In the genomic region with DNA sequence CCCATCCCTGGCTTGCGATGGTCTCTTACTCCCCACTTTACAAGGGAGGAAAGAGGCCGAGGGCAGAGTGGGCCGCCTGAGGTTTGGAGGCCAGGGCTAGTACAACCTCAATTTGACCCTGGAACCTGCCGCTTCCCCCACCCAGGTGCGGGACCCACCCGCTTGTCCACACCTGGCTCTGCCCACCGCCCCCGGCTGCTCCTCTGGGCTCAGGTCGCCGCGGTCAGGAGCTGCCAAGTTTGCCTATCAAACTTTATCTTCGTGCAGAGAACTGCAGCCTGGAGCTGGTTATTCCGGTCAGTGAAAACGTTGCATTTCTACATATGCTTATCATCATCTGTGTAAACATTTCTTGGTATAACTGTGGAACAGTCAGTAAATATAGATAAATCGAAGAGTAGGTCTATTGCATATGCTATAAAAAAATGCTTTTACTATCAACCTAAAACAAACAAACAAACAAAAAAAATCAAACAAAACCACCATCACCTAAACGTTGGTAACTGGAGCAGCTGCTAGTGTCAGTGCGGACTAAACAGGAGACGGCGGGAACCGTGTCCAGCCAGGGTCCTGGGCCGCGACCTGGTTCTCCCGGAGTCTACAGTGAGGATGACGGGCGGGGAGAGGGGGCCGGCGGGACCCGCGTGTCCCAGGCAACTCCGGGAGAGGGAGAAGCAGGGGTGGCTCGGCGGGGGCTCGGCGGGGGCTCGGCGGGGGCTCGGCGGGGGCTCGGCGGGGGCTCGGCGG, we compare ENCODE assay signal across 8 cellular contexts. TPM values are rescaled to one million over a fixed set of nuclear protein-coding genes. Genes with fewer than 3 reads are reported as not detected.
DNase-seq lines count a peak whose midpoint lies in the region; ATAC-seq and TF ChIP-seq lines count a peak whose summit lies in the region.

No MANE protein-coding gene starts in this region.

- no peaks in the 10 kb centered on the region for H3K9me3 ChIP-seq in CD4-positive, alpha-beta memory T cell (ENCODE audit: control insufficient read depth in 1 of 2, low read length in 2 of 2)
- H3K9me3 ChIP-seq in IMR-90 (ENCODE audit: control insufficient read depth, insufficient read depth, low read length), result no peaks in the 10 kb centered on the region
- H3K9me3 ChIP-seq in right cardiac atrium (ENCODE audit: control insufficient read depth, low read length), result no peaks in the 10 kb centered on the region

- no peaks in the 10 kb centered on the region for H3K27me3 ChIP-seq in CD4-positive, alpha-beta memory T cell (ENCODE audit: insufficient read depth, low read length)
- H3K27me3 ChIP-seq in IMR-90 (ENCODE audit: control insufficient read depth, insufficient read depth, low read length), result no peaks in the 10 kb centered on the region
- H3K27me3 ChIP-seq in right cardiac atrium (ENCODE audit: control insufficient read depth, insufficient read depth), result no peaks in the 10 kb centered on the region

- peak overlapping the region; percentile 97 for H2BK5ac ChIP-seq in IMR-90 (ENCODE audit: low read depth, low read length, poor library complexity, severe bottlenecking)

- no peak for TF ChIP-seq CTCF in IMR-90 (conservative IDR thresholded peaks at IDR 0.05; ENCODE audit: low read depth, low read length)

- peaks cover 0 to 50% of the 10 kb centered on the region in 2 experiments; a peak in 3 of 4 replicates for H3K79me1 ChIP-seq in IMR-90 (ENCODE audit: low read depth in 1 of 2, low read length in 2 of 2)

- no peak overlapping the region for H3K4me3 ChIP-seq in CD4-positive, alpha-beta memory T cell (ENCODE audit: low read length in 2 of 2)
- peak overlapping the region; percentile 100 for H3K4me3 ChIP-seq in IMR-90 (ENCODE audit: insufficient read depth, low read depth, low read length)
- H3K4me3 ChIP-seq in right cardiac atrium (ENCODE audit: low read length), result peak overlapping the region; percentile 90

- no peak overlapping the region for H2BK120ac ChIP-seq in IMR-90 (ENCODE audit: low read depth, low read length)

- H4K91ac ChIP-seq in IMR-90 (ENCODE audit: insufficient read depth, low read depth, low read length), result peak overlapping the region; percentile 66; the same call in 1 of the 2 replicates

- no peak overlapping the region for H3K27ac ChIP-seq in CD4-positive, alpha-beta memory T cell (ENCODE audit: low read depth, low read length)
- H3K27ac ChIP-seq in IMR-90 (ENCODE audit: insufficient read depth, low read length), result peak overlapping the region; percentile 99
- no peak overlapping the region for H3K27ac ChIP-seq in right cardiac atrium (ENCODE audit: low read length)

- H3K14ac ChIP-seq in IMR-90 (replicated peaks; ENCODE audit: low read depth, low read length), result no peak overlapping the region

- CTCF ChIA-PET in CD4-positive, alpha-beta memory T cell (lab: Charles Lee; ENCODE audit: partially characterized antibody), result interaction anchor here (1.0 to 1.2 kb wide), 2 partner anchors 55 to 64 kb away, joined by 3 to 7 read pairs (median 6); no protein-coding TSS in a partner anchor
- CTCF ChIA-PET in IMR-90 (lab: Yijun Ruan, JAX), result no interaction called here

- dilution Hi-C loops in IMR-90 (cut with HindIII; ENCODE audit: low sequenced_read_pairs, unreplicated experiment), result no loop called here

- H3K9me1 ChIP-seq in IMR-90 (ENCODE audit: insufficient read depth, low read length), result peaks cover 16% of the 10 kb centered on the region

- peak overlapping the region; percentile 69 to 73; a peak in 3 of 4 replicates for H4K8ac ChIP-seq in IMR-90 (ENCODE audit: low read depth in 2 of 2, low read length in 2 of 2)

- no TSS peak for BruUV-seq in IMR-90 (replicated peaks; lab: Mats Ljungman, UMichigan)

- H2AK5ac ChIP-seq in IMR-90 (ENCODE audit: low read depth, low read length), result peak overlapping the region; percentile 89

- H3K4me3 Mint-ChIP-seq in CD4-positive, alpha-beta memory T cell, result peak overlapping the region; percentile 92 to 99 (median 96)

- peaks cover 27% of the 10 kb centered on the region for H4K20me1 ChIP-seq in IMR-90 (ENCODE audit: insufficient read depth, low read length)

- WGBS in IMR-90 (ENCODE audit: extremely low coverage in 2 of 2, insufficient read length in 1 of 2), 2 experiments, result no CpG with 5 or more reads among the region's 42 CpGs
- WGBS in right cardiac atrium, result 16% methylated on average over 41 of the region's 42 CpGs

- in situ Hi-C loops in IMR-90 (cut with MboI; ENCODE audit: low sequenced_read_pairs), result no loop called here

- no peak overlapping the region for H2BK15ac ChIP-seq in IMR-90 (ENCODE audit: low read depth, low read length)

- H3K4me1 Mint-ChIP-seq in CD4-positive, alpha-beta memory T cell, result peaks cover 26 to 39% (median 32%) of the 10 kb centered on the region in 4 donors

- peak overlapping the region; percentile 92 to 99 (median 97) for H3K27ac Mint-ChIP-seq in CD4-positive, alpha-beta memory T cell
- H3K27ac Mint-ChIP-seq in activated naive CD4-positive, alpha-beta T cell treated with anti-CD3 and anti-CD28 coated beads, Interleukin-2, amount 50 U/mL, for 72 hours, result peak overlapping the region; percentile 80 to 98

- peak overlapping the region; percentile 80 for H4K5ac ChIP-seq in IMR-90 (ENCODE audit: low read depth, low read length)

- H2AK9ac ChIP-seq in IMR-90 (replicated peaks; ENCODE audit: low read depth, low read length, poor library complexity), result peak overlapping the region; percentile 4

- peaks cover 37% of the 10 kb centered on the region for H3K4me1 ChIP-seq in CD4-positive, alpha-beta memory T cell (ENCODE audit: insufficient read depth, low read length)
- H3K4me1 ChIP-seq in IMR-90 (ENCODE audit: control insufficient read depth, insufficient read depth, low read length) (peaks cover 13% of the 10 kb centered on the region), right cardiac atrium (ENCODE audit: control insufficient read depth, insufficient read depth, low read length) (peaks cover 4% of the 10 kb centered on the region)

- H3K27me3 Mint-ChIP-seq in CD4-positive, alpha-beta memory T cell, result no peaks in the 10 kb centered on the region

- ATAC-seq in IMR-90 (ENCODE audit: low read depth), result peak; percentile 10
- ATAC-seq in activated naive CD4-positive, alpha-beta T cell treated with anti-CD3 and anti-CD28 coated beads, Interleukin-2, amount 50 U/mL, for 72 hours, result peak; percentile 2 to 5
- ATAC-seq in right cardiac atrium, result peak; percentile 15 to 51
- peak; percentile 31 for ATAC-seq in sciatic nerve
- ATAC-seq in HG02973 (IDR thresholded peaks at IDR 0.05; ENCODE audit: unreplicated experiment), result no peak
- no peak for ATAC-seq in HG03039 (IDR thresholded peaks at IDR 0.05; ENCODE audit: unreplicated experiment)

- POLR2A ChIA-PET in CD4-positive, alpha-beta memory T cell (lab: Charles Lee; ENCODE audit: partially characterized antibody), result interaction anchor here (0.6 to 2.1 kb wide), 7 partner anchors 9 to 735 kb away, joined by 3 to 12 read pairs (median 4); partner anchors contain the start of genes CFAP410 and SLX9
- POLR2A ChIA-PET in IMR-90 (lab: Charles Lee; ENCODE audit: unreplicated experiment), result interaction anchor here (0.5 kb wide), 1 partner anchor 207 kb away, joined by 3 read pairs; no protein-coding TSS in a partner anchor

- peak overlapping the region; percentile 88 for H3K18ac ChIP-seq in IMR-90 (ENCODE audit: low read depth, low read length)

- H3K4me2 ChIP-seq in IMR-90 (ENCODE audit: low read depth, low read length), result peak overlapping the region; percentile 93

- no peaks in the 10 kb centered on the region for H3K36me3 ChIP-seq in CD4-positive, alpha-beta memory T cell (ENCODE audit: insufficient read depth, low read length)
- peaks cover 8% of the 10 kb centered on the region for H3K36me3 ChIP-seq in IMR-90 (ENCODE audit: control insufficient read depth, insufficient read depth, low read length)

- H3K36me3 Mint-ChIP-seq in CD4-positive, alpha-beta memory T cell, result peaks cover 0 to 7% of the 10 kb centered on the region in 2 donors
- H3K36me3 Mint-ChIP-seq in activated naive CD4-positive, alpha-beta T cell treated with anti-CD3 and anti-CD28 coated beads, Interleukin-2, amount 50 U/mL, for 72 hours, result peaks cover 0 to 11% of the 10 kb centered on the region in 2 donors

- peak overlapping the region; percentile 33 for H3K4ac ChIP-seq in IMR-90 (ENCODE audit: low read depth, low read length)

- no peak for TF ChIP-seq RAD21 in IMR-90 (IDR thresholded peaks at IDR 0.05; ENCODE audit: low read length)

- H3K56ac ChIP-seq in IMR-90 (ENCODE audit: extremely low read depth, insufficient read depth, low read length), result 0 out of 2 replicates have a peak overlapping the region, but pooled peaks have one; percentile 26

- peak; percentile 58; the same call in 1 of the 2 replicates for TF ChIP-seq POLR2A in IMR-90 (IDR thresholded peaks at IDR 0.05; ENCODE audit: low read depth, low read length)

- H2AFZ ChIP-seq in IMR-90 (replicated peaks; ENCODE audit: low read length, poor library complexity), result no peak overlapping the region

- no peak for DNase-seq in CD4-positive, alpha-beta memory T cell
- DNase-seq in IMR-90, result peak; percentile 44
- DNase-seq in activated naive CD4-positive, alpha-beta T cell treated with anti-CD3 and anti-CD28 coated beads, Interleukin-2, amount 50 U/mL, for 72 hours (ENCODE audit: low spot score in 2 of 2), result no peak
- DNase-seq in right cardiac atrium, result peak; percentile 39 to 72 (median 72)
- DNase-seq in sciatic nerve (ENCODE audit: low spot score), result no peak
- DNase-seq in DMS153 treated with DMSO at 0.1 percent for 48 hours (lab: John Stamatoyannopoulos, UW; ENCODE audit: unreplicated experiment), result no peak

- H3K9ac ChIP-seq in IMR-90 (ENCODE audit: low read depth, low read length), result peak overlapping the region; percentile 100

- intact Hi-C loops in CD4-positive, alpha-beta memory T cell (cut with micrococcal nuclease), result loop anchor here (10.0 kb wide), 1 partner anchor 269 kb away; the partner anchor contains the start of gene UBE2G2
- intact Hi-C loops in IMR-90 (cut with micrococcal nuclease) (loop anchor here (2.0 kb wide), 1 partner anchor 83 kb away; no protein-coding TSS in a partner anchor), right cardiac atrium (cut with DNase I) (loop anchor here in 3 of 4 donors (10.0 kb wide), 3 partner anchors 49 to 109 kb away; no protein-coding TSS in a partner anchor), sciatic nerve (cut with DNase I) (no loop called here)

- H3K23ac ChIP-seq in IMR-90 (ENCODE audit: low read depth, low read length), result peak overlapping the region; percentile 68; the same call in 1 of the 2 replicates

- no peaks in the 10 kb centered on the region for H3K9me3 Mint-ChIP-seq in CD4-positive, alpha-beta memory T cell
- H3K9me3 Mint-ChIP-seq in activated naive CD4-positive, alpha-beta T cell treated with anti-CD3 and anti-CD28 coated beads, Interleukin-2, amount 50 U/mL, for 72 hours, result no peaks in the 10 kb centered on the region

- H2BK20ac ChIP-seq in IMR-90 (ENCODE audit: low read depth, low read length), result no peak overlapping the region

RNA-seq across cellular contexts. Expression of gene ADARB1, which starts 0.9 kb away (rescaled TPM):
- total RNA-seq in CD4-positive, alpha-beta memory T cell, result 10 to 100 TPM; 49.7 to 50.0 TPM
- polyA plus RNA-seq in CD4-positive, alpha-beta memory T cell, result 10 to 100 TPM in 1 of 2 donors, 1 to 10 TPM in 1; 4.6 to 12.2 TPM
- total RNA-seq in IMR-90 (2012; rRNA removed), result 39.7 and 39.8 TPM in 2 replicates
- 45.5 and 47.3 TPM in 2 replicates for polyA plus RNA-seq in IMR-90 (2012; rRNA removed)
- 18.2 and 29.3 TPM in 2 replicates for polyA plus RNA-seq in IMR-90 (2012; cell fraction: cytosol; rRNA removed)
- polyA plus RNA-seq in IMR-90 (2012; cell fraction: nucleus; rRNA removed; ENCODE audit: low replicate concordance), result 152 and 210 TPM in 2 replicates
- total RNA-seq in activated naive CD4-positive, alpha-beta T cell treated with anti-CD3 and anti-CD28 coated beads, Interleukin-2, amount 50 U/mL, for 72 hours, result 10 to 100 TPM; 24.4 to 37.4 TPM
- 10 to 100 TPM; 16.9 to 23.8 (median 19.4) TPM for total RNA-seq in right cardiac atrium
- polyA plus RNA-seq in right cardiac atrium, result 9.1 TPM
- 35.0 TPM for total RNA-seq in sciatic nerve

Comparison
In these comparisons a context has a peak if more than half of its experiments do, and no peak if none do; other contexts are left out.
1. DNase-seq: peak in IMR-90 (single experiment) and right cardiac atrium (3 of 3); none in CD4-positive, alpha-beta memory T cell (0 of 5), activated naive CD4-positive, alpha-beta T cell treated with anti-CD3 and anti-CD28 coated beads, Interleukin-2, amount 50 U/mL, for 72 hours (0 of 2), sciatic nerve (single experiment) and DMS153 treated with DMSO at 0.1 percent for 48 hours (single experiment).
2. H3K4me3 ChIP-seq: peak in IMR-90 (single experiment) and right cardiac atrium (single experiment); none in CD4-positive, alpha-beta memory T cell (0 of 2).
3. ATAC-seq: peak in IMR-90 (single experiment), activated naive CD4-positive, alpha-beta T cell treated with anti-CD3 and anti-CD28 coated beads, Interleukin-2, amount 50 U/mL, for 72 hours (2 of 2), right cardiac atrium (2 of 2) and sciatic nerve (single experiment); none in HG02973 (single experiment) and HG03039 (single experiment).